ENCODE assay signal across 8 cellular contexts in genomic region chr3:39126532-39127071, GRCh38. TPM values are rescaled to one million over a fixed set of nuclear protein-coding genes. Genes with fewer than 3 reads are reported as not detected.
DNase-seq lines count a peak whose midpoint lies in the region; ATAC-seq and TF ChIP-seq lines count a peak whose summit lies in the region.

No MANE protein-coding gene starts in this region.

- H3K4me3 ChIP-seq in Karpas-422 (ENCODE audit: low read length) (no peak overlapping the region), left ventricle myocardium inferior (no peak overlapping the region), smooth muscle cell (no peak overlapping the region)

- no peak overlapping the region for H3K4me3 Mint-ChIP-seq in activated CD8-positive, alpha-beta T cell treated with anti-CD3 and anti-CD28 coated beads for 36 hours

- H2AFZ ChIP-seq in Karpas-422 (ENCODE audit: low read length) = no peak overlapping the region
- H2AFZ ChIP-seq in smooth muscle cell (ENCODE audit: low read depth) = no peak overlapping the region

- H3K4me1 Mint-ChIP-seq in activated CD8-positive, alpha-beta T cell treated with anti-CD3 and anti-CD28 coated beads for 36 hours (ENCODE audit: low read depth) = peaks cover 18% of the 10 kb centered on the region

- H3K4me2 ChIP-seq in Karpas-422 (ENCODE audit: low read depth, low read length, poor library complexity, severe bottlenecking) (no peak overlapping the region), smooth muscle cell (no peak overlapping the region)

- H3K9me2 ChIP-seq in Karpas-422 (replicated peaks; ENCODE audit: insufficient read depth, low read length) = no peaks in the 10 kb centered on the region

- H4K20me1 ChIP-seq in Karpas-422 (ENCODE audit: insufficient read depth, low read depth, low read length) (no peaks in the 10 kb centered on the region), smooth muscle cell (ENCODE audit: low read depth) (no peaks in the 10 kb centered on the region)

- TF ChIP-seq CTCF in activated CD8-positive, alpha-beta T cell treated with anti-CD3 and anti-CD28 coated beads for 36 hours (IDR thresholded peaks at IDR 0.05) = peak; percentile 46
- TF ChIP-seq CTCF in left ventricle myocardium inferior (IDR thresholded peaks at IDR 0.05; ENCODE audit: borderline replicate concordance) = peak; percentile 76
- peak; percentile 49 for TF ChIP-seq CTCF in smooth muscle cell (IDR thresholded peaks at IDR 0.05; ENCODE audit: borderline replicate concordance, insufficient read depth, poor library complexity, severe bottlenecking)

- no peaks in the 10 kb centered on the region for H3K27me3 Mint-ChIP-seq in activated CD8-positive, alpha-beta T cell treated with anti-CD3 and anti-CD28 coated beads for 36 hours

- no peaks in the 10 kb centered on the region for H3K36me3 Mint-ChIP-seq in activated CD8-positive, alpha-beta T cell treated with anti-CD3 and anti-CD28 coated beads for 36 hours (ENCODE audit: low read depth)

- no peak overlapping the region for H3K9ac ChIP-seq in Karpas-422 (ENCODE audit: low read length)
- no peak overlapping the region for H3K9ac ChIP-seq in smooth muscle cell (ENCODE audit: low read depth)

- DNase-seq in NCI-H1092 treated with DMSO at 0.1 percent for 48 hours (lab: John Stamatoyannopoulos, UW) (peak; percentile 4), NCI-H1092 (lab: John Stamatoyannopoulos, UW) (no peak), Karpas-422 (peak; percentile 73), left ventricle myocardium inferior (no peak), smooth muscle cell (lab: John Stamatoyannopoulos, UW; ENCODE audit: unreplicated experiment) (no peak)
- DNase-seq in activated CD8-positive, alpha-beta T cell treated with anti-CD3 and anti-CD28 coated beads for 36 hours = peak; percentile 64

- H3F3A ChIP-seq in smooth muscle cell (ENCODE audit: low read depth) = peaks cover 4% of the 10 kb centered on the region

- intact Hi-C loops in activated CD8-positive, alpha-beta T cell treated with anti-CD3 and anti-CD28 coated beads for 36 hours (cut with micrococcal nuclease) = loop anchor here (5.0 kb wide), 1 partner anchor 161 kb away; no protein-coding TSS in a partner anchor
- intact Hi-C loops in left ventricle myocardium inferior (cut with micrococcal nuclease) = loop anchor here (5.0 kb wide), 1 partner anchor 161 kb away; no protein-coding TSS in a partner anchor

- peak; percentile 83 for ATAC-seq in activated CD8-positive, alpha-beta T cell treated with anti-CD3 and anti-CD28 coated beads for 36 hours
- ATAC-seq in GM21390 (IDR thresholded peaks at IDR 0.05; ENCODE audit: unreplicated experiment) (no peak), HG02642 (IDR thresholded peaks at IDR 0.05; ENCODE audit: poor library complexity, unreplicated experiment) (no peak)

- H3K79me2 ChIP-seq in Karpas-422 (ENCODE audit: low read length) (no peaks in the 10 kb centered on the region), smooth muscle cell (ENCODE audit: low read depth) (no peaks in the 10 kb centered on the region)

- H3K27ac ChIP-seq in Karpas-422 (ENCODE audit: low read length) (no peak overlapping the region), left ventricle myocardium inferior (replicated peaks) (no peak overlapping the region), smooth muscle cell (ENCODE audit: low read depth) (no peak overlapping the region)

- H3K9me3 Mint-ChIP-seq in activated CD8-positive, alpha-beta T cell treated with anti-CD3 and anti-CD28 coated beads for 36 hours = no peaks in the 10 kb centered on the region

- no peaks in the 10 kb centered on the region for H3K36me3 ChIP-seq in Karpas-422 (ENCODE audit: insufficient read depth, low read length)
- no peaks in the 10 kb centered on the region for H3K36me3 ChIP-seq in left ventricle myocardium inferior
- H3K36me3 ChIP-seq in smooth muscle cell (ENCODE audit: low read depth) = no peaks in the 10 kb centered on the region

- 62% methylated on average over 6 of the region's 6 CpGs for WGBS in smooth muscle cell (ENCODE audit: low lambda C conversion rate)

- H3K4me1 ChIP-seq in Karpas-422 (ENCODE audit: low read length) = peaks cover 58% of the 10 kb centered on the region
- H3K4me1 ChIP-seq in left ventricle myocardium inferior = peaks cover 11% of the 10 kb centered on the region
- no peaks in the 10 kb centered on the region for H3K4me1 ChIP-seq in smooth muscle cell (ENCODE audit: low read depth)

- H3K27me3 ChIP-seq in Karpas-422 (ENCODE audit: low read length) (no peaks in the 10 kb centered on the region), left ventricle myocardium inferior (ENCODE audit: low read depth) (no peaks in the 10 kb centered on the region), smooth muscle cell (ENCODE audit: low read depth) (no peaks in the 10 kb centered on the region)

- no peaks in the 10 kb centered on the region for H3K9me3 ChIP-seq in Karpas-422 (ENCODE audit: low read length)
- H3K9me3 ChIP-seq in left ventricle myocardium inferior (replicated peaks) = no peaks in the 10 kb centered on the region
- no peaks in the 10 kb centered on the region for H3K9me3 ChIP-seq in smooth muscle cell (replicated peaks; ENCODE audit: low read depth)

- CTCF ChIA-PET in activated CD8-positive, alpha-beta T cell treated with anti-CD3 and anti-CD28 coated beads for 36 hours (lab: Charles Lee) = interaction anchor here (0.6 to 8.4 kb wide), 22 partner anchors 10 to 251 kb away, joined by 3 to 103 read pairs (median 4); partner anchors contain the start of gene XIRP1

- H3K27ac Mint-ChIP-seq in activated CD8-positive, alpha-beta T cell treated with anti-CD3 and anti-CD28 coated beads for 36 hours = no peak overlapping the region

- POLR2A ChIA-PET in activated CD8-positive, alpha-beta T cell treated with anti-CD3 and anti-CD28 coated beads for 36 hours (lab: Charles Lee) = interaction anchor here (0.9 to 1.9 kb wide), 5 partner anchors 13 to 280 kb away, joined by 3 to 5 read pairs (median 4); partner anchors contain the start of gene RPSA

RNA-seq across cellular contexts. Expression of gene TTC21A, which starts 19.1 kb away (rescaled TPM):
- 8.7 and 9.5 TPM in 2 replicates for total RNA-seq in Karpas-422 (2014; rRNA removed; shearing (Covaris generic); ENCODE audit: low replicate concordance)
- total RNA-seq in activated CD8-positive, alpha-beta T cell treated with anti-CD3 and anti-CD28 coated beads for 36 hours = under 1 TPM; 0.69 to 0.79 TPM
- total RNA-seq in left ventricle myocardium inferior = 2.1 TPM
- 1.7 and 2.3 TPM in 2 replicates for total RNA-seq in smooth muscle cell
- 10.2 and 10.6 TPM in 2 replicates for polyA plus RNA-seq in smooth muscle cell

RNA-seq across cellular contexts. Expression of gene GORASP1, which starts 19.2 kb away (rescaled TPM):
- total RNA-seq in Karpas-422 (2014; rRNA removed; shearing (Covaris generic); ENCODE audit: low replicate concordance) = 38.5 and 51.8 TPM in 2 replicates
- 10 to 100 TPM; 16.2 to 18.3 TPM for total RNA-seq in activated CD8-positive, alpha-beta T cell treated with anti-CD3 and anti-CD28 coated beads for 36 hours
- 54.0 TPM for total RNA-seq in left ventricle myocardium inferior
- 27.6 and 29.5 TPM in 2 replicates for total RNA-seq in smooth muscle cell
- polyA plus RNA-seq in smooth muscle cell = 41.6 and 57.0 TPM in 2 replicates

RNA-seq across cellular contexts. Expression of gene CSRNP1, which starts 26.8 kb away (rescaled TPM):
- 10.3 and 11.1 TPM in 2 replicates for total RNA-seq in Karpas-422 (2014; rRNA removed; shearing (Covaris generic); ENCODE audit: low replicate concordance)
- total RNA-seq in activated CD8-positive, alpha-beta T cell treated with anti-CD3 and anti-CD28 coated beads for 36 hours = 10 to 100 TPM; 88.0 to 88.3 TPM
- total RNA-seq in left ventricle myocardium inferior (12.1 TPM), smooth muscle cell (124 and 159 TPM in 2 replicates)
- 198 and 252 TPM in 2 replicates for polyA plus RNA-seq in smooth muscle cell

Comparison
In these comparisons a context has a peak if more than half of its experiments do, and no peak if none do; other contexts are left out.
1. DNase-seq: peak in NCI-H1092 treated with DMSO at 0.1 percent for 48 hours (single experiment), Karpas-422 (single experiment) and activated CD8-positive, alpha-beta T cell treated with anti-CD3 and anti-CD28 coated beads for 36 hours (single experiment); none in NCI-H1092 (single experiment), left ventricle myocardium inferior (single experiment) and smooth muscle cell (single experiment).
2. Peak in every context shown above with its lines, with median percentiles within 50 percentile points of each other: CTCF ChIP-seq.